28 cellular contexts compared by ENCODE assay signal in genomic region chr12:92382383-92382878, GRCh38.
"Had no signal": no experiment of that assay in that cellular context is flagged by ENCODE, and none has a peak within 500 bp of the region (broad histone marks: within the 10 kb centered on the region; RNA-seq: fewer than 3 reads in every experiment).

No MANE protein-coding gene starts in this region.

- H3K27ac ChIP-seq: ascending aorta, breast epithelium, cardiac muscle cell, coronary artery, dorsolateral prefrontal cortex, foreskin keratinocyte, gastrocnemius medialis, heart left ventricle had no signal

- H3K27ac Mint-ChIP-seq: activated CD4-positive, alpha-beta T cell treated with anti-CD3 and anti-CD28 coated beads, Interleukin-2, amount 10 ng/mL, durations not matched to agents 7 days and 5 days; activated CD8-positive, alpha-beta T cell treated with anti-CD3 and anti-CD28 coated beads for 36 hours; activated naive CD4-positive, alpha-beta T cell treated with anti-CD3 and anti-CD28 coated beads for 36 hours; activated naive CD4-positive, alpha-beta T cell treated with anti-CD3 and anti-CD28 coated beads, Interleukin-2, amount 50 U/mL, for 24 hours; activated naive CD8-positive, alpha-beta T cell treated with anti-CD3 and anti-CD28 coated beads, Interleukin-2, amount 10 ng/mL, durations not matched to agents 7 days and 5 days; brain; dendritic cell treated with granulocyte-macrophage colony-stimulating factor and Interleukin-4, amounts not matched to agents 40 ng/mL and 50 ng/mL, for 4 days; endodermal cell had no signal

- H3K27me3 ChIP-seq: ascending aorta, breast epithelium, cardiac muscle cell, dorsolateral prefrontal cortex, foreskin keratinocyte, gastrocnemius medialis, heart left ventricle had no signal

- ATAC-seq: activated CD8-positive, alpha-beta T cell treated with anti-CD3 and anti-CD28 coated beads for 36 hours; esophagus mucosa; foreskin keratinocyte; gastrocnemius medialis had no signal

- DNase-seq: activated CD4-positive, alpha-beta T cell treated with anti-CD3 and anti-CD28 coated beads for 4 hours; activated CD4-positive, alpha-beta T cell treated with anti-CD3 and anti-CD28 coated beads, Interleukin-2, amount 10 ng/mL, durations not matched to agents 7 days and 5 days; activated CD4-positive, alpha-beta T cell treated with anti-CD3 and anti-CD28 coated beads, Interleukin-2, amount 50 U/mL, for 48 hours; activated CD4-positive, CD25-positive, alpha-beta regulatory T cell; activated CD4-positive, CD25-positive, alpha-beta regulatory T cell treated with anti-CD3 and anti-CD28 coated beads, Interleukin-2, amount 50 U/mL, for 72 hours; activated CD8-positive, alpha-beta memory T cell treated with anti-CD3 and anti-CD28 coated beads for 24 hours; activated CD8-positive, alpha-beta T cell treated with anti-CD3 and anti-CD28 coated beads for 36 hours; activated effector memory CD4-positive, alpha-beta T cell treated with Interleukin-2 at 50 U/mL for 16 hours; activated gamma-delta T cell treated with Interleukin-2 at 50 U/mL for 16 hours; activated naive CD4-positive, alpha-beta T cell treated with anti-CD3 and anti-CD28 coated beads for 36 hours; activated naive CD8-positive, alpha-beta T cell treated with anti-CD3 and anti-CD28 coated beads, Interleukin-2, amount 10 ng/mL, durations not matched to agents 7 days and 5 days; activated T-cell treated with anti-CD3 and anti-CD28 coated beads, Interleukin-2, amount 50 U/mL, for 48 hours; dorsolateral prefrontal cortex; effector memory CD4-positive, alpha-beta T cell; endodermal cell; foreskin keratinocyte; gastrocnemius medialis; glutamatergic neuron; heart left ventricle had no signal

- H3K27me3 Mint-ChIP-seq: activated CD4-positive, alpha-beta T cell treated with anti-CD3 and anti-CD28 coated beads, Interleukin-2, amount 10 ng/mL, durations not matched to agents 7 days and 5 days; activated CD8-positive, alpha-beta T cell treated with anti-CD3 and anti-CD28 coated beads for 36 hours; activated naive CD4-positive, alpha-beta T cell treated with anti-CD3 and anti-CD28 coated beads, Interleukin-2, amount 50 U/mL, for 24 hours; activated naive CD8-positive, alpha-beta T cell treated with anti-CD3 and anti-CD28 coated beads, Interleukin-2, amount 10 ng/mL, durations not matched to agents 7 days and 5 days; central memory CD8-positive, alpha-beta T cell; dendritic cell treated with granulocyte-macrophage colony-stimulating factor and Interleukin-4, amounts not matched to agents 40 ng/mL and 50 ng/mL, for 4 days had no signal

- H3K9me3 ChIP-seq: ascending aorta, gastrocnemius medialis had no signal

- H3K36me3 Mint-ChIP-seq: activated naive CD4-positive, alpha-beta T cell treated with anti-CD3 and anti-CD28 coated beads, Interleukin-2, amount 50 U/mL, for 24 hours; brain had no signal

- H3K4me3 Mint-ChIP-seq: activated CD4-positive, alpha-beta T cell treated with anti-CD3 and anti-CD28 coated beads, Interleukin-2, amount 10 ng/mL, durations not matched to agents 7 days and 5 days; activated CD8-positive, alpha-beta T cell treated with anti-CD3 and anti-CD28 coated beads for 36 hours; activated naive CD4-positive, alpha-beta T cell treated with anti-CD3 and anti-CD28 coated beads for 36 hours; activated naive CD4-positive, alpha-beta T cell treated with anti-CD3 and anti-CD28 coated beads, Interleukin-2, amount 50 U/mL, for 24 hours; activated naive CD8-positive, alpha-beta T cell treated with anti-CD3 and anti-CD28 coated beads, Interleukin-2, amount 10 ng/mL, durations not matched to agents 7 days and 5 days; brain; central memory CD8-positive, alpha-beta T cell; dendritic cell treated with granulocyte-macrophage colony-stimulating factor and Interleukin-4, amounts not matched to agents 40 ng/mL and 50 ng/mL, for 4 days; endodermal cell had no signal

- H3K4me3 ChIP-seq: ascending aorta, breast epithelium, cardiac muscle cell, coronary artery, dorsolateral prefrontal cortex, gastrocnemius medialis, heart left ventricle had no signal

- H3K4me1 ChIP-seq: ascending aorta, breast epithelium, foreskin keratinocyte, heart left ventricle had no signal

- H3K9me3 Mint-ChIP-seq: activated CD8-positive, alpha-beta T cell treated with anti-CD3 and anti-CD28 coated beads for 36 hours; activated naive CD4-positive, alpha-beta T cell treated with anti-CD3 and anti-CD28 coated beads for 36 hours; activated naive CD4-positive, alpha-beta T cell treated with anti-CD3 and anti-CD28 coated beads, Interleukin-2, amount 50 U/mL, for 24 hours; central memory CD8-positive, alpha-beta T cell had no signal

- H3K36me3 ChIP-seq: ascending aorta, breast epithelium, cardiac muscle cell, gastrocnemius medialis, heart left ventricle had no signal

- H3K4me1 Mint-ChIP-seq: brain, endodermal cell had no signal
